Comparison of ENCODE assay signal across 13 cellular contexts in genomic region chr10:124153601-124153930, GRCh38.
DNase-seq lines count a peak whose midpoint lies in the region; ATAC-seq and TF ChIP-seq lines count a peak whose summit lies in the region.
"Had no signal": no experiment of that assay in that cellular context is flagged by ENCODE, and none has a peak within 500 bp of the region (broad histone marks: within the 10 kb centered on the region; RNA-seq: fewer than 3 reads in every experiment).

No MANE protein-coding gene starts in this region.

- no peaks in the 10 kb centered on the region for H3K23me2 ChIP-seq in H9 (ENCODE audit: insufficient read length, low read depth, low read length, poor library complexity, severe bottlenecking)

- peaks cover 6 to 13% of the 10 kb centered on the region in 2 experiments for H3K9me3 Mint-ChIP-seq in H9
- H3K9me3 Mint-ChIP-seq: stimulated activated memory B cell treated with anti-CD40 and anti-IgM and Interleukin-4, amounts not matched to agents 10 μg/mL and 1 μg/mL and 100 μg/mL, for 72 hours had no signal

- no peak overlapping the region for H2BK120ac ChIP-seq in H9 (ENCODE audit: low read depth, low read length, poor library complexity, severe bottlenecking)

- no peak overlapping the region for H4K91ac ChIP-seq in H9 (ENCODE audit: insufficient read length, low read depth, low read length)

- H3K27me3 ChIP-seq in H9 (ENCODE audit: insufficient read depth, low read length): no peaks in the 10 kb centered on the region; the same call in 1 of the 2 replicates
- H3K27me3 ChIP-seq in Peyer's patch: no peaks in the 10 kb centered on the region
- no peaks in the 10 kb centered on the region for H3K27me3 ChIP-seq in gastroesophageal sphincter
- no peaks in the 10 kb centered on the region for H3K27me3 ChIP-seq in stomach
- H3K27me3 ChIP-seq: pancreas had no signal

- no peak overlapping the region for H2BK20ac ChIP-seq in H9 (ENCODE audit: low read depth, low read length, poor library complexity, severe bottlenecking)

- H2BK12ac ChIP-seq in H9 (ENCODE audit: insufficient read length, low read depth, low read length): no peak overlapping the region

- no peak for ATAC-seq in gastroesophageal sphincter

- H3K23ac ChIP-seq in H9 (ENCODE audit: insufficient read length, low read depth, low read length): no peak overlapping the region

- no peak overlapping the region for H3K4me3 ChIP-seq in Peyer's patch
- no peak overlapping the region for H3K4me3 ChIP-seq in gastroesophageal sphincter
- no peak overlapping the region for H3K4me3 ChIP-seq in stomach
- H3K4me3 ChIP-seq: pancreas had no signal

- no peak overlapping the region for H3K14ac ChIP-seq in H9 (ENCODE audit: insufficient read depth, low read length)

- H3K9me3 ChIP-seq in H9 (ENCODE audit: control insufficient read depth, low read depth, low read length) (no peaks in the 10 kb centered on the region), Peyer's patch (no peaks in the 10 kb centered on the region), gastroesophageal sphincter (no peaks in the 10 kb centered on the region), stomach (no peaks in the 10 kb centered on the region)
- H3K9me3 ChIP-seq: pancreas had no signal

- no peak overlapping the region for H3K27ac Mint-ChIP-seq in H9
- H3K27ac Mint-ChIP-seq: activated CD8-positive, alpha-beta T cell treated with anti-CD3 and anti-CD28 coated beads, Interleukin-2, amount 10 ng/mL, durations not matched to agents 7 days and 5 days; CD4-positive, alpha-beta memory T cell; stimulated activated memory B cell treated with anti-CD40 and anti-IgM and Interleukin-4, amounts not matched to agents 10 μg/mL and 1 μg/mL and 100 μg/mL, for 72 hours had no signal

- no peak overlapping the region for H3K4me2 ChIP-seq in H9 (ENCODE audit: insufficient read depth, insufficient read length, low read length)

- H3K27me3 Mint-ChIP-seq in H9 (ENCODE audit: low read depth): peaks cover 8% of the 10 kb centered on the region
- H3K27me3 Mint-ChIP-seq: stimulated activated memory B cell treated with anti-CD40 and anti-IgM and Interleukin-4, amounts not matched to agents 10 μg/mL and 1 μg/mL and 100 μg/mL, for 72 hours had no signal

- H3K36me3 ChIP-seq in Peyer's patch (no peaks in the 10 kb centered on the region), gastroesophageal sphincter (no peaks in the 10 kb centered on the region), stomach (no peaks in the 10 kb centered on the region)
- H3K36me3 ChIP-seq: pancreas had no signal

- H2AFZ ChIP-seq in H9 (ENCODE audit: low read length): no peak overlapping the region

- H3K4me1 ChIP-seq in H9 (ENCODE audit: insufficient read depth, low read length) (no peaks in the 10 kb centered on the region; the same call in 1 of the 2 replicates), Peyer's patch (peaks cover 0 to 37% (median 16%) of the 10 kb centered on the region in 4 donors), gastroesophageal sphincter (peaks cover 5 to 62% (median 37%) of the 10 kb centered on the region in 3 donors), stomach (peaks cover 36 to 63% (median 47%) of the 10 kb centered on the region in 4 donors)

- H2AK5ac ChIP-seq in H9 (ENCODE audit: insufficient read length, low read length): no peak overlapping the region

- peak overlapping the region; percentile 2 for H3K18ac ChIP-seq in H9 (ENCODE audit: insufficient read length, low read depth, low read length)

- DNase-seq in H9 (no peak), Peyer's patch (no peak), stomach (no peak), NCI-H2227 treated with DMSO at 0.1 percent for 48 hours (lab: John Stamatoyannopoulos, UW) (no peak), foreskin melanocyte (no peak), NCI-H2107 (lab: John Stamatoyannopoulos, UW) (no peak), activated gamma-delta T cell (lab: John Stamatoyannopoulos, UW) (no peak)
- DNase-seq: GDM1 had no signal

- no peaks in the 10 kb centered on the region for H3K79me2 ChIP-seq in H9 (ENCODE audit: insufficient read depth, low read length)

- H4K8ac ChIP-seq in H9 (replicated peaks; ENCODE audit: insufficient read length, low read depth, low read length): no peak overlapping the region

- TF ChIP-seq CTCF in H9 (conservative IDR thresholded peaks at IDR 0.05) (no peak), Peyer's patch (IDR thresholded peaks at IDR 0.05) (no peak), gastroesophageal sphincter (IDR thresholded peaks at IDR 0.05) (no peak), stomach (IDR thresholded peaks at IDR 0.05) (no peak)

- H3K4me3 Mint-ChIP-seq in H9: no peak overlapping the region
- H3K4me3 Mint-ChIP-seq: activated CD8-positive, alpha-beta T cell treated with anti-CD3 and anti-CD28 coated beads, Interleukin-2, amount 10 ng/mL, durations not matched to agents 7 days and 5 days; CD4-positive, alpha-beta memory T cell; stimulated activated memory B cell treated with anti-CD40 and anti-IgM and Interleukin-4, amounts not matched to agents 10 μg/mL and 1 μg/mL and 100 μg/mL, for 72 hours had no signal

- H4K5ac ChIP-seq in H9 (ENCODE audit: insufficient read length, low read depth, low read length): peak overlapping the region; percentile 18

- no peak overlapping the region for H3K9ac ChIP-seq in H9 (ENCODE audit: extremely low read depth, insufficient read length, low read length)

- no peak overlapping the region for H3K27ac ChIP-seq in H9 (ENCODE audit: insufficient read length, low read depth, low read length)
- H3K27ac ChIP-seq in Peyer's patch: peak overlapping the region in 3 of 4 donors; percentile 46 to 58 (median 49)
- peak overlapping the region in 3 of 4 donors; percentile 75 to 84 (median 76) for H3K27ac ChIP-seq in gastroesophageal sphincter
- peak overlapping the region in 4 of 5 donors; percentile 74 to 81 (median 76) for H3K27ac ChIP-seq in stomach

- no peak overlapping the region for H2BK5ac ChIP-seq in H9 (ENCODE audit: insufficient read length, low read length)

- TF ChIP-seq EP300 in gastroesophageal sphincter (IDR thresholded peaks at IDR 0.05) (no peak), stomach (IDR thresholded peaks at IDR 0.05) (no peak)

- no peak for TF ChIP-seq POLR2A in Peyer's patch (IDR thresholded peaks at IDR 0.05)
- TF ChIP-seq POLR2A in gastroesophageal sphincter (IDR thresholded peaks at IDR 0.05): no peak
- TF ChIP-seq POLR2A in stomach (IDR thresholded peaks at IDR 0.05): no peak

- WGBS in H9 (ENCODE audit: extremely low coverage, insufficient read length, low lambda C conversion rate): no CpG with 5 or more reads among the region's 3 CpGs
- 85 to 89% methylated on average over 3 of the region's 3 CpGs for WGBS in gastroesophageal sphincter (ENCODE audit: low coverage in 1 of 2), 2 donors
- WGBS in stomach, 5 donors: 81 to 96% (median 96%) methylated on average over 3 of the region's 3 CpGs

- no peak overlapping the region for H3K4ac ChIP-seq in H9 (ENCODE audit: low read depth, low read length)

- no peaks in the 10 kb centered on the region for H4K20me1 ChIP-seq in H9 (ENCODE audit: control insufficient read depth, insufficient read depth, insufficient read length)

- intact Hi-C loops in stomach (cut with DNase I; ENCODE audit: low total_unique reads): no loop called here

- H3K4me1 Mint-ChIP-seq in H9: peaks cover 24 to 31% of the 10 kb centered on the region in 2 experiments
- H3K4me1 Mint-ChIP-seq: stimulated activated memory B cell treated with anti-CD40 and anti-IgM and Interleukin-4, amounts not matched to agents 10 μg/mL and 1 μg/mL and 100 μg/mL, for 72 hours had no signal

- no peak overlapping the region for H2BK15ac ChIP-seq in H9 (ENCODE audit: low read depth, low read length)

- H3T11ph ChIP-seq in H9 (ENCODE audit: low read length): no peak overlapping the region

- H3K56ac ChIP-seq in H9 (ENCODE audit: insufficient read length, low read depth, low read length): no peak overlapping the region

- H3K79me1 ChIP-seq in H9 (ENCODE audit: insufficient read depth, low read depth, low read length, poor library complexity, severe bottlenecking): no peaks in the 10 kb centered on the region

- H3K36me3 Mint-ChIP-seq in H9 (ENCODE audit: insufficient read depth in 1 of 3, low read depth in 3 of 3): peaks cover 3 to 8% (median 7%) of the 10 kb centered on the region in 3 experiments; a peak in 6 of 7 replicates
- H3K36me3 Mint-ChIP-seq: CD4-positive, alpha-beta memory T cell; stimulated activated memory B cell treated with anti-CD40 and anti-IgM and Interleukin-4, amounts not matched to agents 10 μg/mL and 1 μg/mL and 100 μg/mL, for 72 hours had no signal
